ENCODE assay signal across 8 cellular contexts in the genomic region with DNA sequence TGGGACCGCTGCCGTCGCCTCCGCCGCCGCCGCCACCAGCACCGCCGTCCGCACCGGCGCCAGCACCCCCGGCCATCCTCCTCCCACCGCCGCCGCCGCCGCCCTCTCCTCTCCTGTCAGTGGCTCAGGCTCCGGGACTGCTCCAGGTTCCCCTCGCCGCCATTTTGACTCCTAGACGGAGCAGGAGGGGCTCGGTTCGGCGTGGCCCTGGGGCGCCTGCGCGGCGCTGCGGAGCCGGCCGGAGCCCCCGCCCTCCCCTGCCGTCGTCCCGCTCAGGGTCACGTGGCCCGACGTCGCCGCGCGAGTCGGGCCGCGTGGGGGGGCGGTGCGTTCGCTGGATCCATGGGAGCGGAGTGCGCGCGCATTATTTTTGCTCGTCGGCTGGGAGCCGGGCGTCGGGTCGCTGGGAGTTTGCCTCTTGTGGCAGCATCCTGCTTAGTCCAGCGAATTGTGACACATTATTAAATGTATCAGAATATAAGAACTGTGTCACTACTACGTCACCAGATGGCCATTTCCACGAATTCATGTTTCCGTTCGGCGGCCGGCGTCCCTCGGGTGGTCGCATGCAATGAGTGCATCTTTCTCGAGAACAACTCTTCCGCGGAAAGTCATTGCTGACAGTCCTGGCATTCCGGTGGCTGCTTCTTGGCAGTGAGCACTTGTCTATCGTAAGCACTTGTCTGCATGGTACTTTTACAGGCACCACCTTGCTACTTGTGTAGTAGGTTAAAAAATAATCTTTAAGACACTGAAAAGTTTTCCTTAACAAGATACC. TPM values are rescaled to one million over a fixed set of nuclear protein-coding genes. Genes with fewer than 3 reads are reported as not detected.
DNase-seq lines count a peak whose midpoint lies in the region; ATAC-seq and TF ChIP-seq lines count a peak whose summit lies in the region.

A gene with protein sequence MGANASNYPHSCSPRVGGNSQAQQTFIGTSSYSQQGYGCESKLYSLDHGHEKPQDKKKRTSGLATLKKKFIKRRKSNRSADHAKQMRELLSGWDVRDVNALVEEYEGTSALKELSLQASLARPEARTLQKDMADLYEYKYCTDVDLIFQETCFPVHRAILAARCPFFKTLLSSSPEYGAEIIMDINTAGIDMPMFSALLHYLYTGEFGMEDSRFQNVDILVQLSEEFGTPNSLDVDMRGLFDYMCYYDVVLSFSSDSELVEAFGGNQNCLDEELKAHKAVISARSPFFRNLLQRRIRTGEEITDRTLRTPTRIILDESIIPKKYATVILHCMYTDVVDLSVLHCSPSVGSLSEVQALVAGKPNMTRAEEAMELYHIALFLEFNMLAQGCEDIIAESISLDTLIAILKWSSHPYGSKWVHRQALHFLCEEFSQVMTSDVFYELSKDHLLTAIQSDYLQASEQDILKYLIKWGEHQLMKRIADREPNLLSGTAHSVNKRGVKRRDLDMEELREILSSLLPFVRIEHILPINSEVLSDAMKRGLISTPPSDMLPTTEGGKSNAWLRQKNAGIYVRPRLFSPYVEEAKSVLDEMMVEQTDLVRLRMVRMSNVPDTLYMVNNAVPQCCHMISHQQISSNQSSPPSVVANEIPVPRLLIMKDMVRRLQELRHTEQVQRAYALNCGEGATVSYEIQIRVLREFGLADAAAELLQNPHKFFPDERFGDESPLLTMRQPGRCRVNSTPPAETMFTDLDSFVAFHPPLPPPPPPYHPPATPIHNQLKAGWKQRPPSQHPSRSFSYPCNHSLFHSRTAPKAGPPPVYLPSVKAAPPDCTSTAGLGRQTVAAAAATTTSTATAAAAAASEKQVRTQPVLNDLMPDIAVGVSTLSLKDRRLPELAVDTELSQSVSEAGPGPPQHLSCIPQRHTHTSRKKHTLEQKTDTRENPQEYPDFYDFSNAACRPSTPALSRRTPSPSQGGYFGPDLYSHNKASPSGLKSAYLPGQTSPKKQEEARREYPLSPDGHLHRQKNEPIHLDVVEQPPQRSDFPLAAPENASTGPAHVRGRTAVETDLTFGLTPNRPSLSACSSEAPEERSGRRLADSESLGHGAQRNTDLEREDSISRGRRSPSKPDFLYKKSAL (minus strand): TSS at position 184 of the 778 bp plus-strand sequence. CDS start 36,985 bp downstream, outside the sequence.

- peak; percentile 32 for TF ChIP-seq EP300 in suprapubic skin (IDR thresholded peaks at IDR 0.05)

- H3K4me1 Mint-ChIP-seq in activated naive CD4-positive, alpha-beta T cell treated with anti-CD3 and anti-CD28 coated beads, Interleukin-2, amount 50 U/mL, for 24 hours = peaks cover 48% of the 10 kb centered on the region

- H3K27me3 Mint-ChIP-seq in activated naive CD4-positive, alpha-beta T cell treated with anti-CD3 and anti-CD28 coated beads, Interleukin-2, amount 50 U/mL, for 24 hours = no peaks in the 10 kb centered on the region

- no peaks in the 10 kb centered on the region for H3K9me3 ChIP-seq in suprapubic skin

- H3K4me3 Mint-ChIP-seq in activated naive CD4-positive, alpha-beta T cell treated with anti-CD3 and anti-CD28 coated beads, Interleukin-2, amount 50 U/mL, for 24 hours = peak within 1 kb of the TSS; percentile 91

- H3K36me3 ChIP-seq in suprapubic skin = no peaks in the 10 kb centered on the region

- no peaks in the 10 kb centered on the region for H3K36me3 Mint-ChIP-seq in activated naive CD4-positive, alpha-beta T cell treated with anti-CD3 and anti-CD28 coated beads, Interleukin-2, amount 50 U/mL, for 24 hours

- ATAC-seq in HG02610 (IDR thresholded peaks at IDR 0.05; ENCODE audit: unreplicated experiment) = peak; percentile 78
- ATAC-seq in SK-N-SH treated with all-trans-retinoic acid at 6 μM for 48 hours = peak; percentile 95

- H3K4me1 ChIP-seq in suprapubic skin = peaks cover 41% of the 10 kb centered on the region

- peak within 1 kb of the TSS; percentile 95 for H3K27ac Mint-ChIP-seq in activated naive CD4-positive, alpha-beta T cell treated with anti-CD3 and anti-CD28 coated beads, Interleukin-2, amount 50 U/mL, for 24 hours

- H3K9me3 Mint-ChIP-seq in activated naive CD4-positive, alpha-beta T cell treated with anti-CD3 and anti-CD28 coated beads, Interleukin-2, amount 50 U/mL, for 24 hours = no peaks in the 10 kb centered on the region

- WGBS in suprapubic skin = 0% methylated on average over 28 of the region's 74 CpGs

- H3K4me3 ChIP-seq in suprapubic skin = peak within 1 kb of the TSS; percentile 99

- peak within 1 kb of the TSS; percentile 98 for H3K27ac ChIP-seq in suprapubic skin

- TF ChIP-seq CTCF in GM10266 (IDR thresholded peaks at IDR 0.05; ENCODE audit: control insufficient read depth, insufficient read depth, low read depth, missing control alignments) (no peak), suprapubic skin (IDR thresholded peaks at IDR 0.05) (peak in 1 of 2 donors; percentile 38)

- peak in 1 of 2 donors; percentile 54 for TF ChIP-seq POLR2A in suprapubic skin (IDR thresholded peaks at IDR 0.05)

- DNase-seq in GM10266 (ENCODE audit: extremely low spot score) (peak; percentile 98), NCI-H1092 treated with DMSO at 0.1 percent for 48 hours (lab: John Stamatoyannopoulos, UW) (peak; percentile 94), globus pallidus (ENCODE audit: low spot score) (peak; percentile 92), occipital lobe (lab: John Stamatoyannopoulos, UW) (peak; percentile 89), suprapubic skin (ENCODE audit: low spot score in 2 of 2) (peak; percentile 96 to 97)

- H3K27me3 ChIP-seq in suprapubic skin = no peaks in the 10 kb centered on the region

TF ChIP-seq in SK-N-SH treated with all-trans-retinoic acid at 6 μM for 48 hours, 23 proteins besides CTCF, POLR2A, EP300 and RAD21:
- TF ChIP-seq TCF4 (CRISPR knock-in tag; IDR thresholded peaks at IDR 0.05; ENCODE audit: borderline replicate concordance) (no peak), ZFP3 (CRISPR knock-in tag; IDR thresholded peaks at IDR 0.05) (no peak)

RNA-seq across cellular contexts. Expression of the gene that starts here (rescaled TPM):
- 55.7 TPM for total RNA-seq in occipital lobe
- 10 to 100 TPM; 18.8 to 27.0 (median 23.6) TPM for total RNA-seq in suprapubic skin

Comparison
In these comparisons a context has a peak if more than half of its experiments do, and no peak if none do; other contexts are left out.
1. Peak in every context shown above with its lines: DNase-seq, ATAC-seq, H3K4me3 ChIP-seq and H3K27ac ChIP-seq.